Comparison of ENCODE assay signal across 9 cellular contexts in the genomic region with DNA sequence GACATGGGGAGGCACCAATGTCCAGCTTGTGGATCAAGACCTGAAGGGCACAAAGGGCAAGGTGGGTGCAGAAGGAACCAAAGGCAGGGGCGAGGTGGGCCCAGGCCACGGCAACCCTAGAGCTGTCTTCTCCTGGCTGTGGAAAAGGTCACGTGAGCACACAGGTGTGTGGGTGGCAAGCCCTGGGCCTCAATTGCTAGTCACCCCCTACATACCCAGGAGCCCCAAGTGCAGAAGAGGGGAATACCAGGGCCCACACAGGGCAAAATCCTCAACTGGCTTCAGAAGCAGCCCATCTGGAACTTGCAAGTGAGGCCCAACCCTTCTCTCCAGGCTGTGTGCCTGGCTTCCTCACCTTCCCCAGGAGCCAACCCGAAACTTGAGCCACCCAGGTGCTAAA. TPM values are rescaled to one million over a fixed set of nuclear protein-coding genes. Genes with fewer than 3 reads are reported as not detected.
DNase-seq lines count a peak whose midpoint lies in the region; ATAC-seq and TF ChIP-seq lines count a peak whose summit lies in the region.
"Had no signal": no experiment of that assay in that cellular context is flagged by ENCODE, and none has a peak within 500 bp of the region (broad histone marks: within the 10 kb centered on the region; RNA-seq: fewer than 3 reads in every experiment).

No MANE protein-coding gene starts in this region.

- TF ChIP-seq CTCF in IMR-90 (conservative IDR thresholded peaks at IDR 0.05; ENCODE audit: low read depth, low read length), result no peak
- TF ChIP-seq CTCF in left lung (IDR thresholded peaks at IDR 0.05), result no peak

- DNase-seq in IMR-90 (no peak), left lung (no peak), AG08396 (ENCODE audit: low spot score) (no peak), NCI-H1930 (lab: John Stamatoyannopoulos, UW) (no peak)
- peak; percentile 78 to 81 for DNase-seq in activated T-cell treated with anti-CD3 and anti-CD28 coated beads, Interleukin-2, amount 50 U/mL, for 48 hours
- peak; percentile 45 for DNase-seq in stimulated activated CD8-positive, alpha-beta memory T cell treated with anti-CD3 and anti-CD28 coated beads, Interleukin-4, amount 100 ng/mL, for 24 hours (ENCODE audit: low read depth)

- no peaks in the 10 kb centered on the region for H3K27me3 ChIP-seq in IMR-90 (ENCODE audit: control insufficient read depth, insufficient read depth, low read length)
- H3K27me3 ChIP-seq in left lung, result no peaks in the 10 kb centered on the region

- H2BK15ac ChIP-seq in IMR-90 (ENCODE audit: low read depth, low read length), result peak overlapping the region; percentile 64; the same call in 2 of the 3 replicates

- H2BK5ac ChIP-seq in IMR-90 (ENCODE audit: low read depth, low read length, poor library complexity, severe bottlenecking), result peak overlapping the region; percentile 95

- TF ChIP-seq POLR2A in IMR-90 (IDR thresholded peaks at IDR 0.05; ENCODE audit: low read depth, low read length), result no peak

- intact Hi-C loops in IMR-90 (cut with micrococcal nuclease), result no loop called here
- intact Hi-C loops in left lung (cut with DNase I), result no loop called here

- no peak for TF ChIP-seq RAD21 in IMR-90 (IDR thresholded peaks at IDR 0.05; ENCODE audit: low read length)

- peak overlapping the region; percentile 100 for H2AK9ac ChIP-seq in IMR-90 (replicated peaks; ENCODE audit: low read depth, low read length, poor library complexity)

- no TSS peak for BruUV-seq in IMR-90 (replicated peaks; lab: Mats Ljungman, UMichigan)

- peak overlapping the region; percentile 99 for H2AK5ac ChIP-seq in IMR-90 (ENCODE audit: low read depth, low read length)

- 90% methylated on average over 2 of the region's 4 CpGs; no CpG with 5 or more reads in 1 of the 2 experiments for WGBS in IMR-90 (ENCODE audit: extremely low coverage in 2 of 2, insufficient read length in 1 of 2), 2 experiments

- peak overlapping the region; percentile 56 for H3K18ac ChIP-seq in IMR-90 (ENCODE audit: low read depth, low read length)

- H3K36me3 ChIP-seq in IMR-90 (ENCODE audit: control insufficient read depth, insufficient read depth, low read length) (peaks cover 28% of the 10 kb centered on the region), left lung (peaks cover 0 to 29% of the 10 kb centered on the region in 2 donors)

- no peak for ATAC-seq in IMR-90 (ENCODE audit: low read depth)
- ATAC-seq in left lung, result no peak
- ATAC-seq in HG03280 (IDR thresholded peaks at IDR 0.05; ENCODE audit: unreplicated experiment), result no peak
- no peak for ATAC-seq in HG02571 (IDR thresholded peaks at IDR 0.05; ENCODE audit: unreplicated experiment)

- peak overlapping the region; percentile 91 for H2BK120ac ChIP-seq in IMR-90 (ENCODE audit: low read depth, low read length)

- H3K4ac ChIP-seq in IMR-90 (ENCODE audit: low read depth, low read length), result peak overlapping the region; percentile 97

- dilution Hi-C loops in IMR-90 (cut with HindIII; ENCODE audit: low sequenced_read_pairs, unreplicated experiment), result no loop called here

- H3K9ac ChIP-seq in IMR-90 (ENCODE audit: low read depth, low read length), result peak overlapping the region; percentile 3; the same call in 1 of the 2 replicates

- peak overlapping the region; percentile 45 for H3K56ac ChIP-seq in IMR-90 (ENCODE audit: extremely low read depth, insufficient read depth, low read length)

- peak overlapping the region; percentile 17; the same call in 1 of the 2 replicates for H4K5ac ChIP-seq in IMR-90 (ENCODE audit: low read depth, low read length)

- in situ Hi-C loops in IMR-90 (cut with MboI; ENCODE audit: low sequenced_read_pairs), result no loop called here

- peaks cover 53% of the 10 kb centered on the region for H3K9me1 ChIP-seq in IMR-90 (ENCODE audit: insufficient read depth, low read length)

- peak overlapping the region; percentile 97 for H3K14ac ChIP-seq in IMR-90 (replicated peaks; ENCODE audit: low read depth, low read length)

- peak overlapping the region; percentile 40 to 81 for H4K8ac ChIP-seq in IMR-90 (ENCODE audit: low read depth in 2 of 2, low read length in 2 of 2)

- H3K27ac ChIP-seq in IMR-90 (ENCODE audit: insufficient read depth, low read length), result peak overlapping the region; percentile 87
- peak overlapping the region; percentile 89 to 94 for H3K27ac ChIP-seq in left lung

- H3K79me1 ChIP-seq in IMR-90 (ENCODE audit: low read depth in 1 of 2, low read length in 2 of 2), result peaks cover 49 to 82% of the 10 kb centered on the region in 2 experiments

- CTCF ChIA-PET in IMR-90 (lab: Yijun Ruan, JAX), result interaction anchor here (0.9 to 1.6 kb wide), 3 partner anchors 22 to 159 kb away, joined by 3 to 4 read pairs (median 4); no protein-coding TSS in a partner anchor

- peaks cover 6% of the 10 kb centered on the region; the same call in 1 of the 2 replicates for H4K20me1 ChIP-seq in IMR-90 (ENCODE audit: insufficient read depth, low read length)

- no peaks in the 10 kb centered on the region for H3K9me3 ChIP-seq in IMR-90 (ENCODE audit: control insufficient read depth, insufficient read depth, low read length)
- no peaks in the 10 kb centered on the region for H3K9me3 ChIP-seq in left lung

- peak overlapping the region; percentile 93 for H3K23ac ChIP-seq in IMR-90 (ENCODE audit: low read depth, low read length)

- POLR2A ChIA-PET in IMR-90 (lab: Charles Lee; ENCODE audit: unreplicated experiment), result no interaction called here

- no peak overlapping the region for H3K4me3 ChIP-seq in IMR-90 (ENCODE audit: insufficient read depth, low read depth, low read length)
- H3K4me3 ChIP-seq in left lung, result no peak overlapping the region

- H2BK20ac ChIP-seq in IMR-90 (ENCODE audit: low read depth, low read length), result peak overlapping the region; percentile 80

- H3K4me1 ChIP-seq in IMR-90 (ENCODE audit: control insufficient read depth, insufficient read depth, low read length) (peaks cover 51% of the 10 kb centered on the region), left lung (peaks cover 58 to 79% of the 10 kb centered on the region in 2 donors)

- peak overlapping the region; percentile 87 for H2AFZ ChIP-seq in IMR-90 (replicated peaks; ENCODE audit: low read length, poor library complexity)

- H4K91ac ChIP-seq in IMR-90 (ENCODE audit: insufficient read depth, low read depth, low read length), result peak overlapping the region; percentile 97

- peak overlapping the region; percentile 2 for H3K4me2 ChIP-seq in IMR-90 (ENCODE audit: low read depth, low read length)

TF ChIP-seq in IMR-90, 13 proteins besides CTCF, POLR2A, EP300 and RAD21:
- no peak for TF ChIP-seq BHLHE40 (IDR thresholded peaks at IDR 0.05; ENCODE audit: low read depth, low read length)

RNA-seq across cellular contexts. Expression of a gene that starts 25.6 kb away (rescaled TPM):
- total RNA-seq in IMR-90 (2012; rRNA removed), result 26.3 and 29.7 TPM in 2 replicates
- 58.2 and 65.5 TPM in 2 replicates for polyA plus RNA-seq in IMR-90 (2012; rRNA removed)
- 27.1 and 37.4 TPM in 2 replicates for polyA plus RNA-seq in IMR-90 (2012; cell fraction: cytosol; rRNA removed)
- 190 and 417 TPM in 2 replicates for polyA plus RNA-seq in IMR-90 (2012; cell fraction: nucleus; rRNA removed; ENCODE audit: low replicate concordance)
- total RNA-seq in left lung, result 10 to 100 TPM; 31.2 to 39.9 TPM

RNA-seq across cellular contexts. Expression of a gene that starts 53.7 kb away (rescaled TPM):
- total RNA-seq in IMR-90 (2012; rRNA removed), result not detected in 2 replicates
- polyA plus RNA-seq in IMR-90 (2012; rRNA removed), result not detected in 2 replicates
- polyA plus RNA-seq in IMR-90 (2012; cell fraction: cytosol; rRNA removed), result not detected in 2 replicates
- polyA plus RNA-seq in IMR-90 (2012; cell fraction: nucleus; rRNA removed; ENCODE audit: low replicate concordance), result not detected in 2 replicates
- total RNA-seq in left lung, result not detected
- total RNA-seq: epithelial cell of proximal tubule had no signal

Comparison
In these comparisons a context has a peak if more than half of its experiments do, and no peak if none do; other contexts are left out.
1. DNase-seq: peak in activated T-cell treated with anti-CD3 and anti-CD28 coated beads, Interleukin-2, amount 50 U/mL, for 48 hours (2 of 2) and stimulated activated CD8-positive, alpha-beta memory T cell treated with anti-CD3 and anti-CD28 coated beads, Interleukin-4, amount 100 ng/mL, for 24 hours (single experiment); none in IMR-90 (single experiment), left lung (0 of 2), AG08396 (single experiment) and NCI-H1930 (0 of 2).